In genomic region chr12:121711925-121712461, GRCh38 we compare ENCODE assay signal across 8 cellular contexts. TPM values are rescaled to one million over a fixed set of nuclear protein-coding genes. Genes with fewer than 3 reads are reported as not detected.
DNase-seq lines count a peak whose midpoint lies in the region; ATAC-seq, FAIRE-seq and TF ChIP-seq lines count a peak whose summit lies in the region.

No MANE protein-coding gene starts in this region.

- intact Hi-C loops in endothelial cell of umbilical vein (cut with micrococcal nuclease) (loop anchor here (1.0 to 2.0 kb wide), 2 partner anchors 25 to 37 kb away; no protein-coding TSS in a partner anchor), mucosa of descending colon (cut with DNase I, micrococcal nuclease) (no loop called here), aorta (cut with DNase I) (loop anchor here (5.0 to 10.0 kb wide), 3 partner anchors 40 to 183 kb away; no protein-coding TSS in a partner anchor)

- WGBS in aorta, 2 donors = 1% methylated on average over 20 of the region's 20 CpGs

- H3K27me3 ChIP-seq in HUES6 (ENCODE audit: control insufficient read depth, insufficient read depth, low read length) = no peaks in the 10 kb centered on the region
- H3K27me3 ChIP-seq in endothelial cell of umbilical vein (ENCODE audit: control insufficient read depth in 2 of 2, insufficient read depth in 2 of 2, low read length in 2 of 2) = no peaks in the 10 kb centered on the region
- no peaks in the 10 kb centered on the region for H3K27me3 ChIP-seq in aorta (ENCODE audit: control insufficient read depth in 1 of 2, insufficient read depth in 2 of 2, low read length in 1 of 2)

- TSS peak; percentile 59 for BruUV-seq in endothelial cell of umbilical vein (replicated peaks; lab: Mats Ljungman, UMichigan)

- ATAC-seq in GM21515 (IDR thresholded peaks at IDR 0.05; ENCODE audit: unreplicated experiment) = peak; percentile 23
- ATAC-seq in mucosa of descending colon = peak; percentile 68
- ATAC-seq in aorta (ENCODE audit: low FRiP score) = peak; percentile 45

- H3K9ac ChIP-seq in HUES6 (ENCODE audit: low read length) = peak overlapping the region; percentile 54
- H3K9ac ChIP-seq in endothelial cell of umbilical vein (replicated peaks; ENCODE audit: extremely low read depth, insufficient read depth, low read length) = peak overlapping the region; percentile 91

- H3K27ac ChIP-seq in HUES6 (ENCODE audit: low read depth, low read length) (no peak overlapping the region), endothelial cell of umbilical vein (ENCODE audit: insufficient read depth, low read depth, low read length) (peak overlapping the region; percentile 31), aorta (ENCODE audit: low read depth in 1 of 2, low read length in 2 of 2) (peak overlapping the region in 1 of 2 donors; percentile 91)

- dilution Hi-C loops in endothelial cell of umbilical vein (cut with MboI; ENCODE audit: extremely low pct_ligation_motif_present, low sequenced_read_pairs) = no loop called here

- H4K20me1 ChIP-seq in endothelial cell of umbilical vein (replicated peaks; ENCODE audit: control insufficient read depth, extremely low read depth, insufficient read depth, low read length) = no peaks in the 10 kb centered on the region

- peaks cover 12% of the 10 kb centered on the region for H3K79me2 ChIP-seq in endothelial cell of umbilical vein (ENCODE audit: control insufficient read depth, insufficient read depth, low read length)

- peaks cover 10% of the 10 kb centered on the region for H3K4me1 ChIP-seq in HUES6 (ENCODE audit: control insufficient read depth, insufficient read depth, low read length)
- peaks cover 18% of the 10 kb centered on the region for H3K4me1 ChIP-seq in endothelial cell of umbilical vein (ENCODE audit: control insufficient read depth, extremely low read depth, insufficient read depth, low read length)
- H3K4me1 ChIP-seq in mucosa of descending colon (ENCODE audit: low read depth) = peaks cover 7% of the 10 kb centered on the region
- no peaks in the 10 kb centered on the region for H3K4me1 ChIP-seq in aorta (ENCODE audit: control insufficient read depth in 1 of 2, insufficient read depth in 2 of 2, low read length in 2 of 2)

- H2AFZ ChIP-seq in endothelial cell of umbilical vein (ENCODE audit: low read depth, low read length) = peak overlapping the region; percentile 97

- H3K9me3 ChIP-seq in HUES6 (ENCODE audit: control insufficient read depth, insufficient read depth, low read depth, low read length) (no peaks in the 10 kb centered on the region), endothelial cell of umbilical vein (replicated peaks; ENCODE audit: control insufficient read depth, insufficient read depth, low read length) (no peaks in the 10 kb centered on the region), mucosa of descending colon (no peaks in the 10 kb centered on the region), aorta (ENCODE audit: control insufficient read depth, low read length) (no peaks in the 10 kb centered on the region)

- TF ChIP-seq POLR2A in endothelial cell of umbilical vein (IDR thresholded peaks at IDR 0.05; ENCODE audit: low read depth, low read length) = no peak

- no peaks in the 10 kb centered on the region for H3K9me1 ChIP-seq in endothelial cell of umbilical vein (replicated peaks; ENCODE audit: control insufficient read depth, extremely low read depth, insufficient read depth, low read length)

- peak overlapping the region; percentile 96 for H3K4me3 ChIP-seq in HUES6 (ENCODE audit: low read depth, low read length)
- peak overlapping the region; percentile 61 to 95 (median 91) for H3K4me3 ChIP-seq in endothelial cell of umbilical vein (replicated peaks in 1 of 3; ENCODE audit: insufficient read depth in 1 of 3, low read depth in 1 of 3, low read length in 3 of 3)
- peak overlapping the region; percentile 59 for H3K4me3 ChIP-seq in mucosa of descending colon
- peak overlapping the region; percentile 78 to 80 for H3K4me3 ChIP-seq in aorta (ENCODE audit: low read length in 2 of 2)

- H3K4me2 ChIP-seq in endothelial cell of umbilical vein (ENCODE audit: insufficient read depth, low read length) = peak overlapping the region; percentile 99

- H3K36me3 ChIP-seq in HUES6 (ENCODE audit: control insufficient read depth, insufficient read depth, low read length) (no peaks in the 10 kb centered on the region), endothelial cell of umbilical vein (ENCODE audit: control insufficient read depth in 2 of 2, extremely low read depth in 1 of 2, insufficient read depth in 2 of 2, low read length in 2 of 2) (no peaks in the 10 kb centered on the region), mucosa of descending colon (ENCODE audit: low read depth) (no peaks in the 10 kb centered on the region), aorta (ENCODE audit: control insufficient read depth in 1 of 2, insufficient read depth in 2 of 2, low read length in 1 of 2) (no peaks in the 10 kb centered on the region)

- POLR2A ChIA-PET in endothelial cell of umbilical vein (lab: Charles Lee) = no interaction called here

- CTCF ChIA-PET in endothelial cell of umbilical vein (lab: Charles Lee) = interaction anchor here (0.9 to 4.2 kb wide), 14 partner anchors 9 to 159 kb away, joined by 3 to 47 read pairs (median 5); partner anchors contain the start of gene RHOF

- TF ChIP-seq CTCF in endothelial cell of umbilical vein (IDR thresholded peaks at IDR 0.05; ENCODE audit: extremely low read depth in 1 of 2, insufficient read depth in 1 of 2, low read depth in 1 of 2, low read length in 2 of 2) (no peak), mucosa of descending colon (IDR thresholded peaks at IDR 0.05) (no peak)

- FAIRE-seq in endothelial cell of umbilical vein (lab: Jason Lieb, UNC) = no peak

- peak; percentile 38 for DNase-seq in ELR (ENCODE audit: low read depth)
- peak; percentile 1 for DNase-seq in T-helper 22 cell (ENCODE audit: low read depth)
- DNase-seq in endothelial cell of umbilical vein (ENCODE audit: low read depth, low spot score) = no peak
- peak in 1 of 3 donors; percentile 58 for DNase-seq in mucosa of descending colon
- peak in 1 of 2 donors; percentile 57 for DNase-seq in aorta
- DNase-seq in mesenteric fat pad (ENCODE audit: low spot score) = no peak

TF ChIP-seq in endothelial cell of umbilical vein, 7 proteins besides CTCF, POLR2A, EP300 and RAD21:
- no peak for TF ChIP-seq MYC (IDR thresholded peaks at IDR 0.05; ENCODE audit: low read depth, low read length)
- no peak for TF ChIP-seq GATA2 (IDR thresholded peaks at IDR 0.05; ENCODE audit: insufficient read depth, insufficient read length, low read depth, low read length)
- no peak for TF ChIP-seq POLR2AphosphoS5 (IDR thresholded peaks at IDR 0.05; ENCODE audit: insufficient read depth, low read depth, low read length)
- TF ChIP-seq FOS (IDR thresholded peaks at IDR 0.05; ENCODE audit: borderline replicate concordance, insufficient read depth, low read length) = no peak
- no peak for TF ChIP-seq MAX (IDR thresholded peaks at IDR 0.05; ENCODE audit: insufficient read depth, insufficient read length)
- no peak for TF ChIP-seq EZH2 (IDR thresholded peaks at IDR 0.05; ENCODE audit: borderline replicate concordance, low read depth, low read length, severe bottlenecking)
- TF ChIP-seq JUN (IDR thresholded peaks at IDR 0.05; ENCODE audit: borderline replicate concordance, insufficient read depth, insufficient read length, low read depth) = no peak

RNA-seq across cellular contexts. Expression of gene TMEM120B, which starts 0.6 kb away (rescaled TPM):
- total RNA-seq in endothelial cell of umbilical vein (12.8 and 15.9 TPM in 2 replicates), mucosa of descending colon (10 to 100 TPM in 1 of 3 donors, 1 to 10 TPM in 2; 6.0 to 10.3 (median 6.4) TPM), aorta (10 to 100 TPM in 1 of 2 donors, 1 to 10 TPM in 1; 8.6 to 12.0 TPM), mesenteric fat pad (12.6 TPM)
- polyA plus RNA-seq in endothelial cell of umbilical vein (10.4 and 13.5 TPM in 2 replicates), aorta (1 to 10 TPM; 1.5 to 9.6 TPM)
- 7.9 and 8.4 TPM in 2 replicates for polyA plus RNA-seq in endothelial cell of umbilical vein (2011; cell fraction: cytosol; rRNA removed)
- polyA plus RNA-seq in endothelial cell of umbilical vein (2011; cell fraction: nucleus; rRNA removed) = 31.4 and 38.0 TPM in 2 replicates
- 7.2 and 9.6 TPM in 2 replicates for polyA plus RNA-seq in endothelial cell of umbilical vein (2012)
- polyA minus RNA-seq in endothelial cell of umbilical vein = 18.8 and 21.0 TPM in 2 replicates
- polyA minus RNA-seq in endothelial cell of umbilical vein (2011; cell fraction: cytosol; rRNA and poly(A)+ RNA removed) = 16.1 TPM
- 9.2 and 9.3 TPM in 2 replicates for polyA minus RNA-seq in endothelial cell of umbilical vein (2011; cell fraction: nucleus; rRNA and poly(A)+ RNA removed)

RNA-seq across cellular contexts. Expression of gene MORN3, which starts 42.5 kb away (rescaled TPM):
- total RNA-seq in endothelial cell of umbilical vein = 0.62 and 0.73 TPM in 2 replicates
- 0.30 and 0.66 TPM in 2 replicates for polyA plus RNA-seq in endothelial cell of umbilical vein
- 0.49 and 0.69 TPM in 2 replicates for polyA plus RNA-seq in endothelial cell of umbilical vein (2011; cell fraction: cytosol; rRNA removed)
- polyA plus RNA-seq in endothelial cell of umbilical vein (2011; cell fraction: nucleus; rRNA removed) = 0.35 and 0.41 TPM in 2 replicates
- polyA plus RNA-seq in endothelial cell of umbilical vein (2012) = 0.54 and 0.55 TPM in 2 replicates
- polyA minus RNA-seq in endothelial cell of umbilical vein = 0.17 and 0.68 TPM in 2 replicates
- polyA minus RNA-seq in endothelial cell of umbilical vein (2011; cell fraction: cytosol; rRNA and poly(A)+ RNA removed) = not detected
- 0.19 TPM in 1 of 2 replicates, not detected in the other for polyA minus RNA-seq in endothelial cell of umbilical vein (2011; cell fraction: nucleus; rRNA and poly(A)+ RNA removed)
- total RNA-seq in mucosa of descending colon = under 1 TPM; 0.17 to 0.35 (median 0.22) TPM
- total RNA-seq in aorta = under 1 TPM in 1 of 2 donors, not detected in 1; 0.57 TPM
- polyA plus RNA-seq in aorta = 1 to 10 TPM; 1.3 to 1.4 TPM
- not detected for total RNA-seq in mesenteric fat pad

Comparison
In these comparisons a context has a peak if more than half of its experiments do, and no peak if none do; other contexts are left out.
1. DNase-seq: peak in ELR (single experiment) and T-helper 22 cell (single experiment); none in endothelial cell of umbilical vein (single experiment) and mesenteric fat pad (single experiment).
2. intact Hi-C loops: an anchor here in endothelial cell of umbilical vein (1.0 to 2.0 kb wide) and aorta (5.0 to 10.0 kb wide); none called in mucosa of descending colon.
3. Peak in every context shown above with its lines, with median percentiles within 50 percentile points of each other: ATAC-seq and H3K4me3 ChIP-seq.